1 cellular context compared by ENCODE assay signal in the genomic region with DNA sequence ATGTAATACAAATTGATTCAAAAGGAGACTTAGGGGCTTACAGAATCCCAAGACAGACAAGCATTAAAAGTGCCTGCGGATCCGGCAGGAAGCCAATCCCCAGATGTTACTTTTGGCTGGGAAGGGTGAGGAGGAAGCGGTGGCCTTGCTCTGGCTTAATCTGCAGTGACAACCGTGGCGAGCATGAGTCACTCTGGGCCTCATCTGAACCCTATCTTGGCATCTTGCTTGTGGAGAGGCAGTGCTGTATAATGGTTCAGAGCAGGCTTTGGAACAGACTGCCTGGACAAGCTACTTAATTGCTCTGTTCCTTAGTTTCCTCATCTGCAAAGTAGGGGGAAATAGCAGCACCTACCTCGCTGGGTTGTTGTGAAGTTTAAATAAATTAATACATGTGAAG.
TF ChIP-seq lines count a peak whose summit lies in the region.

No MANE protein-coding gene starts in this region.

TF ChIP-seq in K562, 482 proteins besides CTCF, POLR2A, EP300 and RAD21 (continued from another document and continues in another):
- TF ChIP-seq, protein P1, sequence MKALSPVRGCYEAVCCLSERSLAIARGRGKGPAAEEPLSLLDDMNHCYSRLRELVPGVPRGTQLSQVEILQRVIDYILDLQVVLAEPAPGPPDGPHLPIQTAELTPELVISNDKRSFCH (CRISPR knock-in tag; IDR thresholded peaks at IDR 0.05) = no peak
- TF ChIP-seq, protein P1 (tag; IDR thresholded peaks at IDR 0.05) = no peak
- no peak for TF ChIP-seq ARNT (IDR thresholded peaks at IDR 0.05)
- no peak for TF ChIP-seq NFXL1 (CRISPR knock-in tag; IDR thresholded peaks at IDR 0.05)
- no peak for TF ChIP-seq TFAM (CRISPR knock-in tag; conservative IDR thresholded peaks at IDR 0.05)
- TF ChIP-seq, protein P2, sequence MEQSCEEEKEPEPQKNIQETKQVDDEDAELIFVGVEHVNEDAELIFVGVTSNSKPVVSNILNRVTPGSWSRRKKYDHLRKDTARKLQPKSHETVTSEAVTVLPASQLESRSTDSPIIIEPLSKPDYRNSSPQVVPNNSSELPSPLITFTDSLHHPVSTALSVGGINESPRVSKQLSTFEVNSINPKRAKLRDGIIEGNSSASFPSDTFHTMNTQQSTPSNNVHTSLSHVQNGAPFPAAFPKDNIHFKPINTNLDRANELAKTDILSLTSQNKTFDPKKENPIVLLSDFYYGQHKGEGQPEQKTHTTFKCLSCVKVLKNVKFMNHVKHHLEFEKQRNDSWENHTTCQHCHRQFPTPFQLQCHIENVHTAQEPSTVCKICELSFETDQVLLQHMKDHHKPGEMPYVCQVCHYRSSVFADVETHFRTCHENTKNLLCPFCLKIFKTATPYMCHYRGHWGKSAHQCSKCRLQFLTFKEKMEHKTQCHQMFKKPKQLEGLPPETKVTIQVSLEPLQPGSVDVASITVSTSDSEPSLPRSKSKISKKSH (CRISPR knock-in tag; IDR thresholded peaks at IDR 0.05) = no peak
- TF ChIP-seq, protein P3, sequence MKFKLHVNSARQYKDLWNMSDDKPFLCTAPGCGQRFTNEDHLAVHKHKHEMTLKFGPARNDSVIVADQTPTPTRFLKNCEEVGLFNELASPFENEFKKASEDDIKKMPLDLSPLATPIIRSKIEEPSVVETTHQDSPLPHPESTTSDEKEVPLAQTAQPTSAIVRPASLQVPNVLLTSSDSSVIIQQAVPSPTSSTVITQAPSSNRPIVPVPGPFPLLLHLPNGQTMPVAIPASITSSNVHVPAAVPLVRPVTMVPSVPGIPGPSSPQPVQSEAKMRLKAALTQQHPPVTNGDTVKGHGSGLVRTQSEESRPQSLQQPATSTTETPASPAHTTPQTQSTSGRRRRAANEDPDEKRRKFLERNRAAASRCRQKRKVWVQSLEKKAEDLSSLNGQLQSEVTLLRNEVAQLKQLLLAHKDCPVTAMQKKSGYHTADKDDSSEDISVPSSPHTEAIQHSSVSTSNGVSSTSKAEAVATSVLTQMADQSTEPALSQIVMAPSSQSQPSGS (CRISPR knock-in tag; IDR thresholded peaks at IDR 0.05) = no peak
- TF ChIP-seq CTBP1 (IDR thresholded peaks at IDR 0.05; ENCODE audit: borderline replicate concordance) = peak; percentile 89
- no peak; the same call in 1 of the 2 replicates for TF ChIP-seq ZNF644 (tag; IDR thresholded peaks at IDR 0.05; ENCODE audit: low read depth)
- TF ChIP-seq ZKSCAN1 (IDR thresholded peaks at IDR 0.05; ENCODE audit: low read depth, low read length) = 0 out of 2 replicates have a peak, but pooled peaks have one; percentile 48
- peak in 1 of 2 experiments; percentile 61; a peak in 1 of 4 replicates for TF ChIP-seq HDAC1 (IDR thresholded peaks at IDR 0.05)
- no peak for TF ChIP-seq CBFB (CRISPR knock-in tag; IDR thresholded peaks at IDR 0.05)
- TF ChIP-seq RNF2 (IDR thresholded peaks at IDR 0.05) = peak; percentile 86
- peak; percentile 77 for TF ChIP-seq CCNT2 (IDR thresholded peaks at IDR 0.05; ENCODE audit: borderline replicate concordance, extremely low read depth, insufficient read length, low read depth, low read length)
- TF ChIP-seq SMAD4 (CRISPR knock-in tag; conservative IDR thresholded peaks at IDR 0.05) = peak; percentile 58
- TF ChIP-seq GATAD2B (IDR thresholded peaks at IDR 0.05; ENCODE audit: borderline replicate concordance) = peak; percentile 50; the same call in 1 of the 2 replicates
- no peak for TF ChIP-seq MCM7 (IDR thresholded peaks at IDR 0.05)
- TF ChIP-seq, protein P4, sequence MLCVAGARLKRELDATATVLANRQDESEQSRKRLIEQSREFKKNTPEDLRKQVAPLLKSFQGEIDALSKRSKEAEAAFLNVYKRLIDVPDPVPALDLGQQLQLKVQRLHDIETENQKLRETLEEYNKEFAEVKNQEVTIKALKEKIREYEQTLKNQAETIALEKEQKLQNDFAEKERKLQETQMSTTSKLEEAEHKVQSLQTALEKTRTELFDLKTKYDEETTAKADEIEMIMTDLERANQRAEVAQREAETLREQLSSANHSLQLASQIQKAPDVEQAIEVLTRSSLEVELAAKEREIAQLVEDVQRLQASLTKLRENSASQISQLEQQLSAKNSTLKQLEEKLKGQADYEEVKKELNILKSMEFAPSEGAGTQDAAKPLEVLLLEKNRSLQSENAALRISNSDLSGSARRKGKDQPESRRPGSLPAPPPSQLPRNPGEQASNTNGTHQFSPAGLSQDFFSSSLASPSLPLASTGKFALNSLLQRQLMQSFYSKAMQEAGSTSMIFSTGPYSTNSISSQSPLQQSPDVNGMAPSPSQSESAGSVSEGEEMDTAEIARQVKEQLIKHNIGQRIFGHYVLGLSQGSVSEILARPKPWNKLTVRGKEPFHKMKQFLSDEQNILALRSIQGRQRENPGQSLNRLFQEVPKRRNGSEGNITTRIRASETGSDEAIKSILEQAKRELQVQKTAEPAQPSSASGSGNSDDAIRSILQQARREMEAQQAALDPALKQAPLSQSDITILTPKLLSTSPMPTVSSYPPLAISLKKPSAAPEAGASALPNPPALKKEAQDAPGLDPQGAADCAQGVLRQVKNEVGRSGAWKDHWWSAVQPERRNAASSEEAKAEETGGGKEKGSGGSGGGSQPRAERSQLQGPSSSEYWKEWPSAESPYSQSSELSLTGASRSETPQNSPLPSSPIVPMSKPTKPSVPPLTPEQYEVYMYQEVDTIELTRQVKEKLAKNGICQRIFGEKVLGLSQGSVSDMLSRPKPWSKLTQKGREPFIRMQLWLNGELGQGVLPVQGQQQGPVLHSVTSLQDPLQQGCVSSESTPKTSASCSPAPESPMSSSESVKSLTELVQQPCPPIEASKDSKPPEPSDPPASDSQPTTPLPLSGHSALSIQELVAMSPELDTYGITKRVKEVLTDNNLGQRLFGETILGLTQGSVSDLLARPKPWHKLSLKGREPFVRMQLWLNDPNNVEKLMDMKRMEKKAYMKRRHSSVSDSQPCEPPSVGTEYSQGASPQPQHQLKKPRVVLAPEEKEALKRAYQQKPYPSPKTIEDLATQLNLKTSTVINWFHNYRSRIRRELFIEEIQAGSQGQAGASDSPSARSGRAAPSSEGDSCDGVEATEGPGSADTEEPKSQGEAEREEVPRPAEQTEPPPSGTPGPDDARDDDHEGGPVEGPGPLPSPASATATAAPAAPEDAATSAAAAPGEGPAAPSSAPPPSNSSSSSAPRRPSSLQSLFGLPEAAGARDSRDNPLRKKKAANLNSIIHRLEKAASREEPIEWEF (CRISPR knock-in tag; IDR thresholded peaks at IDR 0.05) = no peak
- no peak for TF ChIP-seq ELF4 (CRISPR knock-in tag; IDR thresholded peaks at IDR 0.05)
- no peak for TF ChIP-seq ELF1 (tag; IDR thresholded peaks at IDR 0.05)
- no peak for TF ChIP-seq SAFB2 (IDR thresholded peaks at IDR 0.05; ENCODE audit: borderline replicate concordance, low read depth, low read length, severe bottlenecking)
- TF ChIP-seq PRMT5 (CRISPR knock-in tag; IDR thresholded peaks at IDR 0.05) = no peak
- 0 out of 2 replicates have a peak, but pooled peaks have one; percentile 63 for TF ChIP-seq ZKSCAN8 (CRISPR knock-in tag; IDR thresholded peaks at IDR 0.05)
- TF ChIP-seq FOXK1 (CRISPR knock-in tag; IDR thresholded peaks at IDR 0.05; ENCODE audit: borderline replicate concordance) = no peak
- TF ChIP-seq, protein P5, sequence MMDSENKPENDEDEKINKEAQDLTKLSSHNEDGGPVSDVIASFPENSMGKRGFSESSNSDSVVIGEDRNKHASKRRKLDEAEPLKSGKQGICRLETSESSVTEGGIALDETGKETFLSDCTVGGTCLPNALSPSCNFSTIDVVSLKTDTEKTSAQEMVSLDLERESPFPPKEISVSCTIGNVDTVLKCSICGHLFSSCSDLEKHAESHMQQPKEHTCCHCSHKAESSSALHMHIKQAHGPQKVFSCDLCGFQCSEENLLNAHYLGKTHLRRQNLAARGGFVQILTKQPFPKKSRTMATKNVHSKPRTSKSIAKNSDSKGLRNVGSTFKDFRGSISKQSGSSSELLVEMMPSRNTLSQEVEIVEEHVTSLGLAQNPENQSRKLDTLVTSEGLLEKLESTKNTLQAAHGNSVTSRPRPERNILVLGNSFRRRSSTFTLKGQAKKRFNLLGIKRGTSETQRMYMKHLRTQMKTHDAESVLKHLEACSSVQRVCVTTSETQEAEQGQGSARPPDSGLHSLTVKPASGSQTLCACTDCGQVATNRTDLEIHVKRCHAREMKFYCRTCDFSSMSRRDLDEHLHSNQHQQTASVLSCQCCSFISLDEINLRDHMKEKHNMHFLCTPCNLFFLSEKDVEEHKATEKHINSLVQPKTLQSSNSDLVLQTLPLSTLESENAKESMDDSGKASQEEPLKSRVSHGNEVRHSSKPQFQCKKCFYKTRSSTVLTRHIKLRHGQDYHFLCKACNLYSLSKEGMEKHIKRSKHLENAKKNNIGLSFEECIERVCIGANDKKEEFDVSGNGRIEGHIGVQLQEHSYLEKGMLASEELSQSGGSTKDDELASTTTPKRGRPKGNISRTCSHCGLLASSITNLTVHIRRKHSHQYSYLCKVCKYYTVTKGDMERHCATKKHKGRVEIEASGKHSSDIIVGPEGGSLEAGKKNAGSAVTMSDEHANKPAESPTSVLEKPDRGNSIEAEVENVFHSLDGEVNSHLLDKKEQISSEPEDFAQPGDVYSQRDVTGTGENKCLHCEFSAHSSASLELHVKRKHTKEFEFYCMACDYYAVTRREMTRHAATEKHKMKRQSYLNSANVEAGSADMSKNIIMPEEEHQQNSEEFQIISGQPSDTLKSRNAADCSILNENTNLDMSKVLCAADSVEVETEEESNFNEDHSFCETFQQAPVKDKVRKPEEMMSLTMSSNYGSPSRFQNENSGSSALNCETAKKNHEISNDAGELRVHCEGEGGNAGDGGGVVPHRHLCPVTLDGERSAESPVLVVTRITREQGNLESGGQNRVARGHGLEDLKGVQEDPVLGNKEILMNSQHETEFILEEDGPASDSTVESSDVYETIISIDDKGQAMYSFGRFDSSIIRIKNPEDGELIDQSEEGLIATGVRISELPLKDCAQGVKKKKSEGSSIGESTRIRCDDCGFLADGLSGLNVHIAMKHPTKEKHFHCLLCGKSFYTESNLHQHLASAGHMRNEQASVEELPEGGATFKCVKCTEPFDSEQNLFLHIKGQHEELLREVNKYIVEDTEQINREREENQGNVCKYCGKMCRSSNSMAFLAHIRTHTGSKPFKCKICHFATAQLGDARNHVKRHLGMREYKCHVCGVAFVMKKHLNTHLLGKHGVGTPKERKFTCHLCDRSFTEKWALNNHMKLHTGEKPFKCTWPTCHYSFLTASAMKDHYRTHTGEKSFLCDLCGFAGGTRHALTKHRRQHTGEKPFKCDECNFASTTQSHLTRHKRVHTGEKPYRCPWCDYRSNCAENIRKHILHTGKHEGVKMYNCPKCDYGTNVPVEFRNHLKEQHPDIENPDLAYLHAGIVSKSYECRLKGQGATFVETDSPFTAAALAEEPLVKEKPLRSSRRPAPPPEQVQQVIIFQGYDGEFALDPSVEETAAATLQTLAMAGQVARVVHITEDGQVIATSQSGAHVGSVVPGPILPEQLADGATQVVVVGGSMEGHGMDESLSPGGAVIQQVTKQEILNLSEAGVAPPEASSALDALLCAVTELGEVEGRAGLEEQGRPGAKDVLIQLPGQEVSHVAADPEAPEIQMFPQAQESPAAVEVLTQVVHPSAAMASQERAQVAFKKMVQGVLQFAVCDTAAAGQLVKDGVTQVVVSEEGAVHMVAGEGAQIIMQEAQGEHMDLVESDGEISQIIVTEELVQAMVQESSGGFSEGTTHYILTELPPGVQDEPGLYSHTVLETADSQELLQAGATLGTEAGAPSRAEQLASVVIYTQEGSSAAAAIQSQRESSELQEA (IDR thresholded peaks at IDR 0.05; ENCODE audit: low read depth) = no peak
- TF ChIP-seq ZNF79 (CRISPR knock-in tag; IDR thresholded peaks at IDR 0.05; ENCODE audit: low read depth) = no peak
- no peak for TF ChIP-seq ZNF445 (CRISPR knock-in tag; IDR thresholded peaks at IDR 0.05; ENCODE audit: low read depth)
- TF ChIP-seq, protein P6, sequence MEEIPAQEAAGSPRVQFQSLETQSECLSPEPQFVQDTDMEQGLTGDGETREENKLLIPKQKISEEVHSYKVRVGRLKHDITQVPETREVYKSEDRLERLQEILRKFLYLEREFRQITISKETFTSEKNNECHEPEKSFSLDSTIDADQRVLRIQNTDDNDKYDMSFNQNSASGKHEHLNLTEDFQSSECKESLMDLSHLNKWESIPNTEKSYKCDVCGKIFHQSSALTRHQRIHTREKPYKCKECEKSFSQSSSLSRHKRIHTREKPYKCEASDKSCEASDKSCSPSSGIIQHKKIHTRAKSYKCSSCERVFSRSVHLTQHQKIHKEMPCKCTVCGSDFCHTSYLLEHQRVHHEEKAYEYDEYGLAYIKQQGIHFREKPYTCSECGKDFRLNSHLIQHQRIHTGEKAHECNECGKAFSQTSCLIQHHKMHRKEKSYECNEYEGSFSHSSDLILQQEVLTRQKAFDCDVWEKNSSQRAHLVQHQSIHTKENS (CRISPR knock-in tag; IDR thresholded peaks at IDR 0.05) = no peak
- TF ChIP-seq HDGF (IDR thresholded peaks at IDR 0.05) = no peak
- TF ChIP-seq ZNF778 (CRISPR knock-in tag; IDR thresholded peaks at IDR 0.05) = no peak
- TF ChIP-seq BMI1 (IDR thresholded peaks at IDR 0.05; ENCODE audit: low read length) = no peak
- no peak for TF ChIP-seq ZNF551 (CRISPR knock-in tag; IDR thresholded peaks at IDR 0.05)
- no peak for TF ChIP-seq GATAD2A (IDR thresholded peaks at IDR 0.05)
- no peak for TF ChIP-seq CBX8 (IDR thresholded peaks at IDR 0.05; ENCODE audit: borderline replicate concordance, extremely low read depth, low read depth, low read length, poor library complexity, severe bottlenecking)
- no peak for TF ChIP-seq ZNF347 (CRISPR knock-in tag; IDR thresholded peaks at IDR 0.05; ENCODE audit: low read depth)
- no peak; the same call in 1 of the 2 replicates for TF ChIP-seq GABPA (tag; conservative IDR thresholded peaks at IDR 0.05; ENCODE audit: low read depth)
- TF ChIP-seq CHD1 (IDR thresholded peaks at IDR 0.05; ENCODE audit: low read length) = no peak
- no peak for TF ChIP-seq KHSRP (IDR thresholded peaks at IDR 0.05)
- no peak for TF ChIP-seq GABPB1 (CRISPR knock-in tag; IDR thresholded peaks at IDR 0.05)
- no peak for TF ChIP-seq COPS2 (conservative IDR thresholded peaks at IDR 0.05)
- TF ChIP-seq POLR2H (tag; IDR thresholded peaks at IDR 0.05; ENCODE audit: low read depth) = no peak
- TF ChIP-seq ZNF695 (CRISPR knock-in tag; IDR thresholded peaks at IDR 0.05) = no peak
- TF ChIP-seq ZNF121 (CRISPR knock-in tag; conservative IDR thresholded peaks at IDR 0.05) = no peak
- TF ChIP-seq NFE2L1 (tag; IDR thresholded peaks at IDR 0.05; ENCODE audit: borderline replicate concordance, low read depth) = peak; percentile 49
- TF ChIP-seq NUFIP1 (IDR thresholded peaks at IDR 0.05; ENCODE audit: partially characterized antibody) = no peak
- peak; percentile 79; the same call in 1 of the 2 replicates for TF ChIP-seq MTA3 (IDR thresholded peaks at IDR 0.05; ENCODE audit: borderline replicate concordance)
- TF ChIP-seq TOE1 (IDR thresholded peaks at IDR 0.05; ENCODE audit: borderline replicate concordance) = no peak
- TF ChIP-seq TOE1 (CRISPR knock-in tag; IDR thresholded peaks at IDR 0.05; ENCODE audit: borderline replicate concordance, low read depth) = no peak
- TF ChIP-seq ZNF384 (IDR thresholded peaks at IDR 0.05; ENCODE audit: low read depth, low read length) = no peak
- no peak for TF ChIP-seq ZBTB7A (IDR thresholded peaks at IDR 0.05; ENCODE audit: borderline replicate concordance, control insufficient read depth, low read depth, low read length)
